In the genomic region with DNA sequence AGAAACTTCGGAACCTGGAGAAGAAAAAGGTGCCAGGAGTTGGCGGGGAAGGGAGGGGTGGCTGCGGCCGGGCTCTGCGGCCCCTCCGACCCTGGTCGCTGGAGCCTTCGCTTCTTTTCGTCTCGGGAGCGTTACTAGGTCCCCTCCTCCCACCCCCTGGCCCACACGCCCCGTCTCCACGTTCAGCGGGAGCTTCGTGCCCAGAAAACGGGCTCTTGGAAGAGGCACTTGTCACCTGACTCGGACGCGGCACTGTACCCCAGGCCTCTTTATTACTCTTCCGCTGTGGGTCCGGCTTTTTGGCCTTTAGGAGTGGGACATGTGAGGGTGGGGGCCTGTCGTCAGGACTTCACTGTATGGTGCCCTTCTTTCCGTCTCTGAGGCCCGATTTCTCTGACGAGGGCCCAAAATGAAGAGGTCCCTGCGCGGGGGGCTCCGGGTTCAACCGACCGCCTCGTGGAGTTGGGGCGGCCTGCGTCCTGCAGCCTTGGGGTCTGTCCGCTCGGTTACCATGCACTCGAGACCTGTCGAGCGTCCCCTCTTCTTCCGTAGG, we compare ENCODE assay signal across 8 cellular contexts. TPM values are rescaled to one million over a fixed set of nuclear protein-coding genes. Genes with fewer than 3 reads are reported as not detected.
A peak's percentile ranks its signal among the peaks of the same experiment; 100 is the strongest.
DNase-seq lines count a peak whose midpoint lies in the region; ATAC-seq and TF ChIP-seq lines count a peak whose summit lies in the region.

No MANE protein-coding gene starts in this region.

- peak overlapping the region; percentile 95 for H3K27ac ChIP-seq in vagina

- peak; percentile 1 for ATAC-seq in HG03460 (IDR thresholded peaks at IDR 0.05; ENCODE audit: unreplicated experiment)
- peak; percentile 6 for ATAC-seq in omental fat pad (ENCODE audit: low FRiP score)

- H3K36me3 ChIP-seq in vagina, result no peaks in the 10 kb centered on the region

- H3K9me3 ChIP-seq in vagina, result no peaks in the 10 kb centered on the region

- no peaks in the 10 kb centered on the region for H3K27me3 ChIP-seq in vagina

- peaks cover 53% of the 10 kb centered on the region for H3K4me1 ChIP-seq in vagina

- peak overlapping the region; percentile 89 for H3K4me3 ChIP-seq in fibroblast of mammary gland (ENCODE audit: control insufficient read depth, low read depth, low read length)
- H3K4me3 ChIP-seq in vagina, result peak overlapping the region; percentile 77 to 96

- intact Hi-C loops in vagina (cut with DNase I), result loop anchor here (5.0 kb wide), 2 partner anchors 55 to 305 kb away; partner anchors contain the start of genes ABTB2 and NAT10

- TF ChIP-seq POLR2A in vagina (IDR thresholded peaks at IDR 0.05), result no peak

- TF ChIP-seq CTCF in fibroblast of mammary gland (conservative IDR thresholded peaks at IDR 0.05; ENCODE audit: control insufficient read depth, insufficient read depth, low read depth, low read length), result no peak
- TF ChIP-seq CTCF in omental fat pad (IDR thresholded peaks at IDR 0.05), result no peak
- TF ChIP-seq CTCF in vagina (IDR thresholded peaks at IDR 0.05), result no peak

- DNase-seq in ELF-1 (ENCODE audit: low read depth, low spot score) (peak; percentile 19), fibroblast of mammary gland (ENCODE audit: low read depth) (no peak), omental fat pad (ENCODE audit: low spot score) (no peak), vagina (ENCODE audit: extremely low spot score in 2 of 2) (peak in 1 of 2 donors; percentile 87), NOMO-1 treated with dmso at 0.1 percent for 144 hours (lab: John Stamatoyannopoulos, UW; ENCODE audit: unreplicated experiment) (no peak), midbrain (lab: John Stamatoyannopoulos, UW) (no peak)
- peak; percentile 7 for DNase-seq in activated CD8-positive, alpha-beta memory T cell treated with anti-CD3 and anti-CD28 coated beads, Interleukin-2, amount 50 U/mL, for 24 hours (ENCODE audit: extremely low read depth)

RNA-seq across cellular contexts. Expression of gene CAPRIN1, which starts 1.2 kb away (rescaled TPM):
- total RNA-seq in omental fat pad (100 to 1,000 TPM; 130 to 190 (median 141) TPM), vagina (123 TPM)

RNA-seq across cellular contexts. Expression of gene NAT10, which starts 52.7 kb away (rescaled TPM):
- total RNA-seq in omental fat pad (10 to 100 TPM; 26.5 to 52.7 (median 27.7) TPM), vagina (24.8 TPM)

Comparison
In these comparisons a context has a peak if more than half of its experiments do, and no peak if none do; other contexts are left out.
1. DNase-seq: peak in ELF-1 (single experiment) and activated CD8-positive, alpha-beta memory T cell treated with anti-CD3 and anti-CD28 coated beads, Interleukin-2, amount 50 U/mL, for 24 hours (single experiment); none in fibroblast of mammary gland (single experiment), omental fat pad (single experiment), NOMO-1 treated with dmso at 0.1 percent for 144 hours (single experiment) and midbrain (single experiment).